In the genomic region with DNA sequence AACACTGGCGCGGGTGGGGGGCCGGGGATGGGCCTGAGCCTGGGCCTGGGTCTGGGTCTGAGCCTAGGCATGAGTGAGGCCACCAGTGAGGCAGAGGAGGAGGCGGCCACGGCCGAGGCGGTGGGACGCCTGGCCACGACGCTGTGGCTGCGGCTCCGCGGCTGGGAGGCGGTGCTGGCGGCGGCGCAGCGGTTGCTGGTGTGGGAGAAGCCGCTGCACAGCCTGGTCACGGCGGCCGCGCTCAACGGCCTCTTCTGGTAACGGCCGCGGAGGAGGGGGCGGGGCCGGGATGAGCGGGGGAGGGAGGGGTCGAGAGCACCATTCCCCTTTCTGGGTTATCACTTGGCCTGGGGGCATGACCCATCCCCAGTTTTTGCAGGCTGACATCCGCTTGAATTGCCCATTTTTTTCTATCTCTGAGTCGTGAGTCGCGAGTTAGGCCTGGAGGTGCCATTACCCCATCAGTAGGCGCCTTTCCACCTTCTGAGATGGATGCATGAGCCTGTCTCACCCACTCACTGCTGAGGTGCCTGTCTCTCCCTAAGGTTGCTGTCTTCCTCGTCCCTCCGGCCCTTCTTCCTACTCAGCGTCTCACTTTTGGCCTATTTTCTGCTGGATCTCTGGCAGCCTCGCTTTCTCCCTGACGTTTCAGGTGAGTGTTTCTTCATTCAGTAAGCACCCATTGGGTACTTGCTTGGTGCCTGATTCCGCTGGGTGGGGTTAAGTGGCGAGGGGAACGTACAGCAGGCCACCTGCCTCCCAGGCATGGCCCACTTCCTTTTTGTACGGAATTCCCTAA, we compare ENCODE assay signal across 8 cellular contexts. TPM values are rescaled to one million over a fixed set of nuclear protein-coding genes. Genes with fewer than 3 reads are reported as not detected.
A peak's percentile ranks its signal among the peaks of the same experiment; 100 is the strongest.
DNase-seq lines count a peak whose midpoint lies in the region; ATAC-seq and TF ChIP-seq lines count a peak whose summit lies in the region.

No MANE protein-coding gene starts in this region.

- peak overlapping the region; percentile 87 for H3K27ac Mint-ChIP-seq in endothelial cell (ENCODE audit: unreplicated experiment)

- TF ChIP-seq CTCF in endothelial cell (IDR thresholded peaks at IDR 0.05; ENCODE audit: unreplicated experiment) (no peak), testis (IDR thresholded peaks at IDR 0.05) (no peak)

- H3K27me3 Mint-ChIP-seq in endothelial cell (ENCODE audit: unreplicated experiment): peaks cover 24% of the 10 kb centered on the region

- peaks cover 57% of the 10 kb centered on the region for H3K36me3 Mint-ChIP-seq in endothelial cell (ENCODE audit: low read depth, unreplicated experiment)

- H3K36me3 ChIP-seq in KOPT-K1 (ENCODE audit: insufficient read depth, low read length) (peaks cover 60% of the 10 kb centered on the region), mucosa of stomach (ENCODE audit: control insufficient read depth, insufficient read depth, low read length) (peaks cover 25% of the 10 kb centered on the region), testis (ENCODE audit: low read depth, missing control alignments) (no peaks in the 10 kb centered on the region)

- H3K4me3 ChIP-seq in mucosa of stomach (ENCODE audit: low read length) (peak overlapping the region; percentile 6), testis (peak overlapping the region; percentile 91 to 98)

- DNase-seq in G401 (ENCODE audit: low spot score): peak; percentile 41
- DNase-seq in activated CD4-positive, alpha-beta T cell treated with anti-CD3 and anti-CD28 coated beads, Interleukin-2, amount 50 U/mL, for 1 hour: peak; percentile 22
- DNase-seq in endothelial cell (ENCODE audit: low spot score): peak; percentile 54
- peak; percentile 64 for DNase-seq in testis
- DNase-seq in NCI-H2029 (lab: John Stamatoyannopoulos, UW): no peak

- no peaks in the 10 kb centered on the region for H3K9me3 ChIP-seq in KOPT-K1 (ENCODE audit: insufficient read depth, low read length, poor library complexity, severe bottlenecking)
- no peaks in the 10 kb centered on the region for H3K9me3 ChIP-seq in mucosa of stomach (ENCODE audit: control insufficient read depth, low read length)
- H3K9me3 ChIP-seq in testis: no peaks in the 10 kb centered on the region

- peak overlapping the region; percentile 94 for H3K4me3 Mint-ChIP-seq in endothelial cell (ENCODE audit: unreplicated experiment)

- ATAC-seq in GM21619 (IDR thresholded peaks at IDR 0.05; ENCODE audit: unreplicated experiment): peak; percentile 17

- H3K9me3 Mint-ChIP-seq in endothelial cell (ENCODE audit: unreplicated experiment): no peaks in the 10 kb centered on the region

- peaks cover 50% of the 10 kb centered on the region for H3K4me1 Mint-ChIP-seq in endothelial cell (ENCODE audit: unreplicated experiment)

- no peak for TF ChIP-seq POLR2A in testis (IDR thresholded peaks at IDR 0.05)

- 4 to 9% methylated on average over 14 to 28 of the region's 45 CpGs for WGBS in testis, 2 donors

- H3K27ac ChIP-seq in KOPT-K1 (ENCODE audit: low read depth, low read length, poor library complexity, severe bottlenecking) (peak overlapping the region; percentile 93), testis (peak overlapping the region; percentile 95 to 99)

- peak overlapping the region; percentile 94 for H3K9ac ChIP-seq in mucosa of stomach (ENCODE audit: low read length)

- in situ Hi-C loops in G401 (cut with HindIII; ENCODE audit: low sequenced_read_pairs): no loop called here

- peaks cover 24% of the 10 kb centered on the region for H3K4me1 ChIP-seq in mucosa of stomach (ENCODE audit: control insufficient read depth, insufficient read depth, low read length)
- peaks cover 16% of the 10 kb centered on the region for H3K4me1 ChIP-seq in testis

- intact Hi-C loops in testis (cut with DNase I; ENCODE audit: low total_unique reads): no loop called here

- no peaks in the 10 kb centered on the region for H3K27me3 ChIP-seq in mucosa of stomach (ENCODE audit: control insufficient read depth, insufficient read depth, low read length)
- no peaks in the 10 kb centered on the region for H3K27me3 ChIP-seq in testis

RNA-seq across cellular contexts. Expression of a gene that starts 0.5 kb away (rescaled TPM):
- total RNA-seq in G401 (2014; rRNA removed; shearing (Covaris generic)): 55.4 and 64.6 TPM in 2 replicates
- total RNA-seq in endothelial cell (ENCODE audit: unreplicated experiment) (90.6 TPM), testis (100 to 1,000 TPM; 135 to 138 TPM)
- polyA plus RNA-seq in testis (ENCODE audit: insufficient read depth, low read depth, low replicate concordance): 441 TPM

RNA-seq across cellular contexts. Expression of a gene that starts 1.9 kb away (rescaled TPM):
- 34.7 and 39.0 TPM in 2 replicates for total RNA-seq in G401 (2014; rRNA removed; shearing (Covaris generic))
- 47.1 TPM for total RNA-seq in endothelial cell (ENCODE audit: unreplicated experiment)
- 10 to 100 TPM; 38.3 to 60.5 TPM for total RNA-seq in testis
- polyA plus RNA-seq in testis (ENCODE audit: insufficient read depth, low read depth, low replicate concordance): 68.0 TPM

RNA-seq across cellular contexts. Expression of a gene that starts 8.7 kb away (rescaled TPM):
- not detected in 2 replicates for total RNA-seq in G401 (2014; rRNA removed; shearing (Covaris generic))
- total RNA-seq in endothelial cell (ENCODE audit: unreplicated experiment): 1.7 TPM
- total RNA-seq in testis: under 1 TPM; 0.39 to 0.56 TPM
- polyA plus RNA-seq in testis (ENCODE audit: insufficient read depth, low read depth, low replicate concordance): 0.42 TPM

RNA-seq across cellular contexts. Expression of a gene that starts 18.0 kb away (rescaled TPM):
- 31.7 TPM in 2 replicates for total RNA-seq in G401 (2014; rRNA removed; shearing (Covaris generic))
- total RNA-seq in endothelial cell (ENCODE audit: unreplicated experiment) (11.1 TPM), testis (10 to 100 TPM; 33.4 to 38.5 TPM)
- 67.0 TPM for polyA plus RNA-seq in testis (ENCODE audit: insufficient read depth, low read depth, low replicate concordance)

RNA-seq across cellular contexts. Expression of a gene that starts 28.0 kb away (rescaled TPM):
- 24.8 and 26.9 TPM in 2 replicates for total RNA-seq in G401 (2014; rRNA removed; shearing (Covaris generic))
- total RNA-seq in endothelial cell (ENCODE audit: unreplicated experiment) (39.7 TPM), testis (10 to 100 TPM; 34.3 to 41.3 TPM)
- 27.0 TPM for polyA plus RNA-seq in testis (ENCODE audit: insufficient read depth, low read depth, low replicate concordance)
